Comparison of ENCODE assay signal across 9 cellular contexts in the genomic region with DNA sequence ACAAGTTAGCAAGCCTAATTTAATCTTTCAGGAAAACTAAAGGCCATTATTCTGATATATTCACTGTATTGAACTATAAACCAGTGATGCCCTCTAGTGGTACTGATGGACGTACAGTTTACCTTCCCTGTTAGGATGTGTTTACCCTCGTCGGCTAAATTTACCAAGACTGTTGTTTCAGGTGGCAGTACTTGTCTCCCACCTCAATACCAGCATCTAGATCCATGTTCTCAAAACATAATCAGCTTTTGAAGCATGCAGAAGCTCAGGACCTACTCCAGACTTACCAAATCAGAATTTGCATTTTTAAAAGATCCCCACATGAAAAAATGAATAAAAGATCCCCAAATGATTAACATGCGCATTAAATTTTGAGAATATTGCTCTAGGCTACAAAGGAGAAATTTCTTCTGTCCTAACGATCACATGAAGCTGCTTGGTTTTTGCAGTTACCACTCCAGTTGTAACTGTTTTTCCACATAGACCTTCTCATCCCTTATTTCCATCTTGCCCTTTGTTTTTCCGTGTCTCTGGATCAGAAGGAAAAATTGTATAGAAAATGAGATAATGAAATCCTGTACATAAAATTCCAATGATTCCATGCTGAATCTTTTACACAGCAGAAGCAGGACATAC. TPM values are rescaled to one million over a fixed set of nuclear protein-coding genes. Genes with fewer than 3 reads are reported as not detected.
DNase-seq lines count a peak whose midpoint lies in the region; ATAC-seq, FAIRE-seq and TF ChIP-seq lines count a peak whose summit lies in the region.
"Had no signal": no experiment of that assay in that cellular context is flagged by ENCODE, and none has a peak within 500 bp of the region (broad histone marks: within the 10 kb centered on the region; RNA-seq: fewer than 3 reads in every experiment).

No MANE protein-coding gene starts in this region.

- no peak overlapping the region for H3K4me3 ChIP-seq in IMR-90 (ENCODE audit: insufficient read depth, low read depth, low read length)
- H3K4me3 ChIP-seq in Panc1 (ENCODE audit: low read depth in 2 of 2, low read length in 2 of 2) = no peak overlapping the region
- H3K4me3 ChIP-seq in H1 (ENCODE audit: extremely low read depth in 1 of 4, insufficient read depth in 2 of 4, low read depth in 3 of 4, low read length in 4 of 4) = no peak overlapping the region

- no peak overlapping the region for H3K18ac ChIP-seq in IMR-90 (ENCODE audit: low read depth, low read length)
- H3K18ac ChIP-seq in H1 (ENCODE audit: extremely low read depth, low read length) = no peak overlapping the region

- peaks cover 22 to 28% (median 23%) of the 10 kb centered on the region in 4 donors for H3K4me1 Mint-ChIP-seq in naive thymus-derived CD8-positive, alpha-beta T cell

- TF ChIP-seq POLR2A in IMR-90 (IDR thresholded peaks at IDR 0.05; ENCODE audit: low read depth, low read length) (no peak), H1 (IDR thresholded peaks at IDR 0.05; ENCODE audit: control extremely low read depth in 1 of 2, low read depth in 2 of 2, low read length in 2 of 2) (no peak), GM12892 (IDR thresholded peaks at IDR 0.05; ENCODE audit: low read depth, low read length) (no peak)

- H4K20me1 ChIP-seq in IMR-90 (ENCODE audit: insufficient read depth, low read length) (0 out of 2 replicates have a peak, but pooled peaks cover 5% of the 10 kb centered on the region), H1 (replicated peaks in 1 of 2; ENCODE audit: control insufficient read depth in 1 of 2, insufficient read depth in 2 of 2, low read length in 2 of 2) (peaks cover 0 to 1% of the 10 kb centered on the region in 2 experiments)

- no peak overlapping the region for H3K14ac ChIP-seq in IMR-90 (replicated peaks; ENCODE audit: low read depth, low read length)
- H3K14ac ChIP-seq in H1 (ENCODE audit: insufficient read length) = no peak overlapping the region

- in situ Hi-C loops in IMR-90 (cut with MboI; ENCODE audit: low sequenced_read_pairs) = no loop called here
- in situ Hi-C loops in Panc1 (cut with HindIII; ENCODE audit: low pct_unique_long_range_greater_than_20kb, low sequenced_read_pairs) = no loop called here

- ATAC-seq in GM18907 (IDR thresholded peaks at IDR 0.05; ENCODE audit: unreplicated experiment) (peak; percentile 83), IMR-90 (ENCODE audit: low read depth) (peak; percentile 59; the same call in 1 of the 2 replicates), Panc1 (no peak)
- peak; percentile 71 to 81 for ATAC-seq in naive thymus-derived CD8-positive, alpha-beta T cell

- H3K23me2 ChIP-seq in H1 (ENCODE audit: low read depth, low read length) = no peaks in the 10 kb centered on the region

- H4K91ac ChIP-seq in IMR-90 (ENCODE audit: insufficient read depth, low read depth, low read length) (no peak overlapping the region), H1 (replicated peaks; ENCODE audit: insufficient read length, low read length) (no peak overlapping the region)

- peaks cover 1 to 24% of the 10 kb centered on the region in 2 experiments; a peak in 3 of 4 replicates for H3K79me2 ChIP-seq in H1 (ENCODE audit: control insufficient read depth in 1 of 2, insufficient read depth in 2 of 2, low read length in 2 of 2)

- H2AK5ac ChIP-seq in IMR-90 (ENCODE audit: low read depth, low read length) (no peak overlapping the region), H1 (ENCODE audit: low read depth, low read length) (no peak overlapping the region)

- no peaks in the 10 kb centered on the region for H3K4me1 ChIP-seq in IMR-90 (ENCODE audit: control insufficient read depth, insufficient read depth, low read length)
- no peaks in the 10 kb centered on the region for H3K4me1 ChIP-seq in Panc1 (ENCODE audit: control insufficient read depth, insufficient read depth, low read length)
- H3K4me1 ChIP-seq in H1 (replicated peaks in 1 of 4; ENCODE audit: control insufficient read depth in 3 of 4, insufficient read depth in 4 of 4, low read length in 3 of 4) = peaks cover 0 to 3% (median 0%) of the 10 kb centered on the region in 4 experiments; a peak in 3 of 7 replicates

- H3K56ac ChIP-seq in IMR-90 (ENCODE audit: extremely low read depth, insufficient read depth, low read length) = no peak overlapping the region
- H3K56ac ChIP-seq in H1 (replicated peaks; ENCODE audit: insufficient read length, low read depth, low read length) = no peak overlapping the region

- H3K27ac ChIP-seq in IMR-90 (ENCODE audit: insufficient read depth, low read length) = no peak overlapping the region
- no peak overlapping the region for H3K27ac ChIP-seq in Panc1 (ENCODE audit: low read length)
- no peak overlapping the region for H3K27ac ChIP-seq in H1 (ENCODE audit: low read depth, low read length)
- H3K27ac ChIP-seq: neutrophil had no signal

- no peak overlapping the region for H2AK9ac ChIP-seq in IMR-90 (replicated peaks; ENCODE audit: low read depth, low read length, poor library complexity)

- CTCF ChIA-PET in IMR-90 (lab: Yijun Ruan, JAX) = interaction anchor here (0.6 to 2.5 kb wide), 8 partner anchors 10 to 661 kb away, joined by 3 to 5 read pairs (median 4); partner anchors contain the start of genes MRPL50 and ZNF189
- CTCF ChIA-PET in Panc1 (lab: Charles Lee) = no interaction called here
- CTCF ChIA-PET in H1 (lab: Charles Lee; ENCODE audit: partially characterized antibody) = interaction anchor here (0.7 to 3.6 kb wide), 32 partner anchors 8 to 787 kb away, joined by 3 to 21 read pairs (median 4); partner anchors contain the start of genes MRPL50 and ZNF189

- no CpG with 5 or more reads among the region's 6 CpGs for WGBS in IMR-90 (ENCODE audit: extremely low coverage in 2 of 2, insufficient read length in 1 of 2), 2 experiments
- 66% methylated on average over 6 of the region's 6 CpGs; no CpG with 5 or more reads in 1 of the 2 experiments for WGBS in H1 (ENCODE audit: extremely low coverage in 1 of 2, insufficient coverage in 1 of 2, insufficient read length in 1 of 2, insufficient replicate concordance in 2 of 2, low coverage in 1 of 2, low lambda C conversion rate in 2 of 2, missing lambda C conversion rate in 1 of 2), 2 experiments

- H3K79me1 ChIP-seq in IMR-90 (ENCODE audit: low read depth in 1 of 2, low read length in 2 of 2) (peaks cover 9 to 12% of the 10 kb centered on the region in 2 experiments), H1 (ENCODE audit: low read depth, low read length) (no peaks in the 10 kb centered on the region)

- TF ChIP-seq RAD21 in IMR-90 (IDR thresholded peaks at IDR 0.05; ENCODE audit: low read length) = peak; percentile 40
- peak; percentile 61 to 62 for TF ChIP-seq RAD21 in H1 (IDR thresholded peaks at IDR 0.05 in 1 of 2, conservative IDR thresholded peaks at IDR 0.05 in 1 of 2; ENCODE audit: low read depth in 2 of 2, low read length in 2 of 2)

- H3K9ac ChIP-seq in IMR-90 (ENCODE audit: low read depth, low read length) (no peak overlapping the region), H1 (replicated peaks in 1 of 4; ENCODE audit: extremely low read depth in 1 of 4, low read depth in 3 of 4, low read length in 3 of 4) (no peak overlapping the region)

- H3K36me3 ChIP-seq in IMR-90 (ENCODE audit: control insufficient read depth, insufficient read depth, low read length) (peaks cover 4% of the 10 kb centered on the region; the same call in 1 of the 2 replicates), Panc1 (ENCODE audit: control insufficient read depth, insufficient read depth, low read length) (peaks cover 13% of the 10 kb centered on the region; the same call in 1 of the 2 replicates), H1 (ENCODE audit: control insufficient read depth in 2 of 4, insufficient read depth in 4 of 4, low read length in 3 of 4) (peaks cover 0 to 41% (median 11%) of the 10 kb centered on the region in 4 experiments; a peak in 5 of 8 replicates)

- H3K27me3 ChIP-seq in IMR-90 (ENCODE audit: control insufficient read depth, insufficient read depth, low read length) (no peaks in the 10 kb centered on the region), Panc1 (ENCODE audit: control insufficient read depth, insufficient read depth, low read length) (no peaks in the 10 kb centered on the region), H1 (replicated peaks in 1 of 4; ENCODE audit: control insufficient read depth in 3 of 4, extremely low read depth in 1 of 4, insufficient read depth in 3 of 4, low read length in 3 of 4) (no peaks in the 10 kb centered on the region)

- FAIRE-seq in H1 (lab: Jason Lieb, UNC) = peak; percentile 69
- no peak for FAIRE-seq in GM12892 (lab: Jason Lieb, UNC)

- intact Hi-C loops in IMR-90 (cut with micrococcal nuclease) = no loop called here
- intact Hi-C loops in Panc1 (cut with micrococcal nuclease; ENCODE audit: unreplicated experiment) = no loop called here

- H3K9me3 Mint-ChIP-seq in naive thymus-derived CD8-positive, alpha-beta T cell = peaks cover 0 to 26% (median 11%) of the 10 kb centered on the region in 9 donors

- no peaks in the 10 kb centered on the region for H3K27me3 Mint-ChIP-seq in naive thymus-derived CD8-positive, alpha-beta T cell

- BruUV-seq in IMR-90 (replicated peaks; lab: Mats Ljungman, UMichigan) (no TSS peak), Panc1 (replicated peaks; lab: Mats Ljungman, UMichigan) (no TSS peak)

- H2AFZ ChIP-seq in IMR-90 (replicated peaks; ENCODE audit: low read length, poor library complexity) = no peak overlapping the region
- H2AFZ ChIP-seq in H1 (ENCODE audit: low read length) = no peak overlapping the region

- peaks cover 23 to 49% (median 37%) of the 10 kb centered on the region in 3 donors for H3K36me3 Mint-ChIP-seq in naive thymus-derived CD8-positive, alpha-beta T cell

- TF ChIP-seq CTCF in IMR-90 (conservative IDR thresholded peaks at IDR 0.05; ENCODE audit: low read depth, low read length) = peak; percentile 48
- peak; percentile 43; the same call in 1 of the 2 replicates for TF ChIP-seq CTCF in Panc1 (IDR thresholded peaks at IDR 0.05)
- peak in 2 of 3 experiments; percentile 64 to 77; a peak in 3 of 4 replicates for TF ChIP-seq CTCF in H1 (IDR thresholded peaks at IDR 0.05; ENCODE audit: control extremely low read depth in 1 of 3, insufficient read depth in 1 of 3, low read depth in 1 of 3, low read length in 3 of 3)

- dilution Hi-C loops in IMR-90 (cut with HindIII; ENCODE audit: low sequenced_read_pairs, unreplicated experiment) = no loop called here

- peak overlapping the region; percentile 9 to 83 (median 67) for H3K27ac Mint-ChIP-seq in naive thymus-derived CD8-positive, alpha-beta T cell

- no peak overlapping the region for H3K23ac ChIP-seq in IMR-90 (ENCODE audit: low read depth, low read length)
- H3K23ac ChIP-seq in H1 (ENCODE audit: insufficient read length) = no peak overlapping the region

- H3K9me3 ChIP-seq in IMR-90 (ENCODE audit: control insufficient read depth, insufficient read depth, low read length) = peaks cover 3% of the 10 kb centered on the region; the same call in 1 of the 2 replicates
- H3K9me3 ChIP-seq in Panc1 (ENCODE audit: control insufficient read depth, insufficient read depth, low read depth, low read length) = peaks cover 5% of the 10 kb centered on the region; the same call in 1 of the 2 replicates
- peaks cover 6 to 14% of the 10 kb centered on the region in 2 experiments; a peak in 2 of 4 replicates for H3K9me3 ChIP-seq in H1 (ENCODE audit: insufficient read depth in 2 of 2, low read depth in 1 of 2, low read length in 1 of 2)
- H3K9me3 ChIP-seq: neutrophil had no signal

- H3K4me3 Mint-ChIP-seq in naive thymus-derived CD8-positive, alpha-beta T cell = no peak overlapping the region

- POLR2A ChIA-PET in IMR-90 (lab: Charles Lee; ENCODE audit: unreplicated experiment) = no interaction called here
- POLR2A ChIA-PET in Panc1 (lab: Charles Lee) = no interaction called here
- POLR2A ChIA-PET in H1 (lab: Charles Lee; ENCODE audit: partially characterized antibody) = interaction anchor here (0.6 to 1.9 kb wide), 6 partner anchors 10 to 1014 kb away, joined by 3 to 15 read pairs (median 4); partner anchors contain the start of genes MRPL50 and ZNF189
- POLR2A ChIA-PET in naive thymus-derived CD8-positive, alpha-beta T cell (lab: Charles Lee) = no interaction called here

- no peak for TF ChIP-seq EP300 in H1 (IDR thresholded peaks at IDR 0.05; ENCODE audit: borderline replicate concordance in 1 of 2, low read depth in 2 of 2, low read length in 2 of 2)

- no peak overlapping the region for H4K5ac ChIP-seq in IMR-90 (ENCODE audit: low read depth, low read length)
- H4K5ac ChIP-seq in H1 (ENCODE audit: insufficient read length, low read depth, low read length) = no peak overlapping the region

- H2BK120ac ChIP-seq in IMR-90 (ENCODE audit: low read depth, low read length) (no peak overlapping the region), H1 (replicated peaks; ENCODE audit: low read depth, low read length) (no peak overlapping the region)

- no peak overlapping the region for H4K8ac ChIP-seq in IMR-90 (ENCODE audit: low read depth in 2 of 2, low read length in 2 of 2)
- H4K8ac ChIP-seq in H1 (ENCODE audit: extremely low read depth, insufficient read depth, low read length) = no peak overlapping the region

- H3K9me1 ChIP-seq in IMR-90 (ENCODE audit: insufficient read depth, low read length) = no peaks in the 10 kb centered on the region

- H3K4ac ChIP-seq in IMR-90 (ENCODE audit: low read depth, low read length) (no peak overlapping the region), H1 (replicated peaks; ENCODE audit: insufficient read length, low read depth, low read length) (no peak overlapping the region)

- H2BK12ac ChIP-seq in H1 (ENCODE audit: low read depth, low read length) = no peak overlapping the region

- H2BK5ac ChIP-seq in IMR-90 (ENCODE audit: low read depth, low read length, poor library complexity, severe bottlenecking) (no peak overlapping the region), H1 (ENCODE audit: low read depth, low read length) (no peak overlapping the region)

- DNase-seq in CD1c-positive myeloid dendritic cell (ENCODE audit: extremely low spot score) (peak; percentile 32), IMR-90 (peak; percentile 46), Panc1 (ENCODE audit: low read depth, low spot score) (no peak), H1 (ENCODE audit: low read depth in 1 of 2, low spot score in 2 of 2) (no peak), mucosa of gallbladder (ENCODE audit: low spot score) (no peak), GM12892 (ENCODE audit: insufficient read length) (no peak)
- peak in 2 of 10 donors; percentile 14 to 18 for DNase-seq in naive thymus-derived CD8-positive, alpha-beta T cell

- H2BK15ac ChIP-seq in IMR-90 (ENCODE audit: low read depth, low read length) (no peak overlapping the region), H1 (ENCODE audit: low read length) (no peak overlapping the region)

- H3K4me2 ChIP-seq in IMR-90 (ENCODE audit: low read depth, low read length) (no peak overlapping the region), H1 (ENCODE audit: insufficient read depth in 1 of 2, low read depth in 2 of 2, low read length in 2 of 2) (no peak overlapping the region)

- H2BK20ac ChIP-seq in IMR-90 (ENCODE audit: low read depth, low read length) = no peak overlapping the region
- no peak overlapping the region for H2BK20ac ChIP-seq in H1 (ENCODE audit: low read length)

RNA-seq across cellular contexts. Expression of gene BAAT, which starts 3.2 kb away (rescaled TPM):
- total RNA-seq in IMR-90 (2012; rRNA removed) (under 0.01 TPM in 1 of 2 replicates, not detected in the other), Panc1 (2021; ENCODE audit: unreplicated experiment) (0.08 TPM), mucosa of gallbladder (117 TPM)
- polyA plus RNA-seq in IMR-90 (2012; rRNA removed) (not detected in 2 replicates), H1 (2011; rRNA removed) (0.08 and 0.09 TPM in 2 replicates)
- polyA plus RNA-seq in IMR-90 (2012; cell fraction: cytosol; rRNA removed) = not detected in 2 replicates
- 0.02 and 0.09 TPM in 2 replicates for polyA plus RNA-seq in IMR-90 (2012; cell fraction: nucleus; rRNA removed; ENCODE audit: low replicate concordance)
- polyA plus RNA-seq in Panc1 (2012; ENCODE audit: insufficient read length) = not detected
- 0.17 TPM in 1 of 2 replicates, not detected in the other for total RNA-seq in H1 (2021; fragmentation: NEBNext Ultra II Directional; extraction: Animal tissue kit (Norgen Biotek cat#: 25700))
- polyA plus RNA-seq in H1 (2011; cell fraction: cytosol; rRNA removed) = 0.12 TPM
- 0.13 TPM for polyA plus RNA-seq in H1 (2011; cell fraction: nucleus; rRNA removed)
- polyA plus RNA-seq in H1 (2012, experiment 1 of 2) = 0.10 to 0.15 TPM (median 0.11 TPM) in 3 of 4 replicates, not detected in the other
- not detected for polyA plus RNA-seq in H1 (2012, experiment 2 of 2)
- polyA plus RNA-seq in H1 (2013, experiment 1 of 2) = 0.16 TPM
- polyA plus RNA-seq in H1 (2013, experiment 2 of 2) = 0.17 TPM
- 0.19 and 0.20 TPM in 2 replicates for polyA minus RNA-seq in H1 (2011; rRNA and poly(A)+ RNA removed)
- polyA minus RNA-seq in H1 (2011; cell fraction: cytosol; rRNA and poly(A)+ RNA removed) = not detected
- 0.50 TPM for polyA minus RNA-seq in H1 (2011; cell fraction: nucleus; rRNA and poly(A)+ RNA removed)
- not detected for total RNA-seq in naive thymus-derived CD8-positive, alpha-beta T cell
- not detected for polyA plus RNA-seq in naive thymus-derived CD8-positive, alpha-beta T cell
- not detected for polyA plus RNA-seq in GM12892 (2012; ENCODE audit: missing spikeins)

RNA-seq across cellular contexts. Expression of gene MRPL50, which starts 10.4 kb away (rescaled TPM):
- total RNA-seq in IMR-90 (2012; rRNA removed) (8.6 and 11.1 TPM in 2 replicates), Panc1 (2021; ENCODE audit: unreplicated experiment) (7.2 TPM), mucosa of gallbladder (12.1 TPM)
- polyA plus RNA-seq in IMR-90 (2012; rRNA removed) (6.4 and 7.5 TPM in 2 replicates), H1 (2011; rRNA removed) (8.4 and 17.8 TPM in 2 replicates)
- 0.71 and 2.2 TPM in 2 replicates for polyA plus RNA-seq in IMR-90 (2012; cell fraction: cytosol; rRNA removed)
- polyA plus RNA-seq in IMR-90 (2012; cell fraction: nucleus; rRNA removed; ENCODE audit: low replicate concordance) = 0.13 and 2.2 TPM in 2 replicates
- polyA plus RNA-seq in Panc1 (2012; ENCODE audit: insufficient read length) = 3.8 TPM
- total RNA-seq in H1 (2021; fragmentation: NEBNext Ultra II Directional; extraction: Animal tissue kit (Norgen Biotek cat#: 25700)) = 24.0 and 25.1 TPM in 2 replicates
- 14.9 TPM for polyA plus RNA-seq in H1 (2011; cell fraction: cytosol; rRNA removed)
- 3.2 TPM for polyA plus RNA-seq in H1 (2011; cell fraction: nucleus; rRNA removed)
- 12.1 to 18.8 TPM (median 14.8 TPM) in 4 replicates for polyA plus RNA-seq in H1 (2012, experiment 1 of 2)
- polyA plus RNA-seq in H1 (2012, experiment 2 of 2) = 11.9 TPM
- 18.6 TPM for polyA plus RNA-seq in H1 (2013, experiment 1 of 2)
- 19.2 TPM for polyA plus RNA-seq in H1 (2013, experiment 2 of 2)
- polyA minus RNA-seq in H1 (2011; rRNA and poly(A)+ RNA removed) = 4.3 TPM in 2 replicates
- polyA minus RNA-seq in H1 (2011; cell fraction: cytosol; rRNA and poly(A)+ RNA removed) = 3.9 TPM
- 7.3 TPM for polyA minus RNA-seq in H1 (2011; cell fraction: nucleus; rRNA and poly(A)+ RNA removed)
- 10 to 100 TPM; 20.3 to 21.3 TPM for total RNA-seq in naive thymus-derived CD8-positive, alpha-beta T cell
- 10 to 100 TPM; 12.9 to 17.8 (median 13.2) TPM for polyA plus RNA-seq in naive thymus-derived CD8-positive, alpha-beta T cell
- polyA plus RNA-seq in GM12892 (2012; ENCODE audit: missing spikeins) = 15.1 TPM

RNA-seq across cellular contexts. Expression of gene ZNF189, which starts 10.7 kb away (rescaled TPM):
- 19.9 and 21.4 TPM in 2 replicates for total RNA-seq in IMR-90 (2012; rRNA removed)
- 3.7 and 5.9 TPM in 2 replicates for polyA plus RNA-seq in IMR-90 (2012; rRNA removed)
- 0.43 and 0.67 TPM in 2 replicates for polyA plus RNA-seq in IMR-90 (2012; cell fraction: cytosol; rRNA removed)
- polyA plus RNA-seq in IMR-90 (2012; cell fraction: nucleus; rRNA removed; ENCODE audit: low replicate concordance) = 1.2 and 18.2 TPM in 2 replicates
- total RNA-seq in Panc1 (2021; ENCODE audit: unreplicated experiment) = 7.0 TPM
- 4.4 TPM for polyA plus RNA-seq in Panc1 (2012; ENCODE audit: insufficient read length)
- 11.9 and 12.3 TPM in 2 replicates for total RNA-seq in H1 (2021; fragmentation: NEBNext Ultra II Directional; extraction: Animal tissue kit (Norgen Biotek cat#: 25700))
- polyA plus RNA-seq in H1 (2011; rRNA removed) = 1.1 and 1.9 TPM in 2 replicates
- polyA plus RNA-seq in H1 (2011; cell fraction: cytosol; rRNA removed) = 3.0 TPM
- 1.3 TPM for polyA plus RNA-seq in H1 (2011; cell fraction: nucleus; rRNA removed)
- polyA plus RNA-seq in H1 (2012, experiment 1 of 2) = 5.3 to 11.0 TPM (median 6.4 TPM) in 4 replicates
- polyA plus RNA-seq in H1 (2012, experiment 2 of 2) = 0.64 TPM
- polyA plus RNA-seq in H1 (2013, experiment 1 of 2) = 6.0 TPM
- 5.9 TPM for polyA plus RNA-seq in H1 (2013, experiment 2 of 2)
- 5.1 and 6.1 TPM in 2 replicates for polyA minus RNA-seq in H1 (2011; rRNA and poly(A)+ RNA removed)
- 6.5 TPM for polyA minus RNA-seq in H1 (2011; cell fraction: cytosol; rRNA and poly(A)+ RNA removed)
- polyA minus RNA-seq in H1 (2011; cell fraction: nucleus; rRNA and poly(A)+ RNA removed) = 15.6 TPM
- total RNA-seq in naive thymus-derived CD8-positive, alpha-beta T cell = 10 to 100 TPM; 23.7 to 26.3 TPM
- polyA plus RNA-seq in naive thymus-derived CD8-positive, alpha-beta T cell = 1 to 10 TPM; 1.4 to 2.6 (median 2.6) TPM
- total RNA-seq in mucosa of gallbladder = 61.4 TPM
- 8.2 TPM for polyA plus RNA-seq in GM12892 (2012; ENCODE audit: missing spikeins)

RNA-seq across cellular contexts. Expression of gene ALDOB, which starts 47.6 kb away (rescaled TPM):
- total RNA-seq in IMR-90 (2012; rRNA removed) (not detected in 2 replicates), Panc1 (2021; ENCODE audit: unreplicated experiment) (0.67 TPM), mucosa of gallbladder (265 TPM)
- polyA plus RNA-seq in IMR-90 (2012; rRNA removed) (not detected in 2 replicates), H1 (2011; rRNA removed) (not detected in 2 replicates)
- not detected in 2 replicates for polyA plus RNA-seq in IMR-90 (2012; cell fraction: cytosol; rRNA removed)
- polyA plus RNA-seq in IMR-90 (2012; cell fraction: nucleus; rRNA removed; ENCODE audit: low replicate concordance) = not detected in 2 replicates
- not detected for polyA plus RNA-seq in Panc1 (2012; ENCODE audit: insufficient read length)
- not detected in 2 replicates for total RNA-seq in H1 (2021; fragmentation: NEBNext Ultra II Directional; extraction: Animal tissue kit (Norgen Biotek cat#: 25700))
- not detected for polyA plus RNA-seq in H1 (2011; cell fraction: cytosol; rRNA removed)
- not detected for polyA plus RNA-seq in H1 (2011; cell fraction: nucleus; rRNA removed)
- not detected in 4 replicates for polyA plus RNA-seq in H1 (2012, experiment 1 of 2)
- polyA plus RNA-seq in H1 (2012, experiment 2 of 2) = not detected
- polyA plus RNA-seq in H1 (2013, experiment 1 of 2) = not detected
- not detected for polyA plus RNA-seq in H1 (2013, experiment 2 of 2)
- polyA minus RNA-seq in H1 (2011; rRNA and poly(A)+ RNA removed) = not detected in 2 replicates
- not detected for polyA minus RNA-seq in H1 (2011; cell fraction: cytosol; rRNA and poly(A)+ RNA removed)
- not detected for polyA minus RNA-seq in H1 (2011; cell fraction: nucleus; rRNA and poly(A)+ RNA removed)
- total RNA-seq in naive thymus-derived CD8-positive, alpha-beta T cell = not detected
- not detected for polyA plus RNA-seq in naive thymus-derived CD8-positive, alpha-beta T cell
- polyA plus RNA-seq in GM12892 (2012; ENCODE audit: missing spikeins) = not detected

Comparison
In these comparisons a context has a peak if more than half of its experiments do, and no peak if none do; other contexts are left out.
1. DNase-seq: peak in CD1c-positive myeloid dendritic cell (single experiment) and IMR-90 (single experiment); none in Panc1 (single experiment), H1 (0 of 2), mucosa of gallbladder (single experiment) and GM12892 (single experiment).
2. RNA of gene BAAT, which starts 3.2 kb away (total RNA-seq): 117 TPM in mucosa of gallbladder (single experiment); 0.17 TPM in H1, 0.08 TPM in Panc1 (single experiment), under 0.01 TPM in IMR-90 and not detected in naive thymus-derived CD8-positive, alpha-beta T cell; every median in the first group is over 100 times any median in the second.
3. Peak in every context shown above with its lines, with median percentiles within 50 percentile points of each other: CTCF ChIP-seq.